In genomic region chr6:66226099-66226498, GRCh38 we compare ENCODE assay signal across 18 cellular contexts.
DNase-seq lines count a peak whose midpoint lies in the region; ATAC-seq and TF ChIP-seq lines count a peak whose summit lies in the region.
"Had no signal": no experiment of that assay in that cellular context is flagged by ENCODE, and none has a peak within 500 bp of the region (broad histone marks: within the 10 kb centered on the region; RNA-seq: fewer than 3 reads in every experiment).

No MANE protein-coding gene starts in this region.

- H3K79me2 ChIP-seq in GM23248 (ENCODE audit: insufficient read depth): no peaks in the 10 kb centered on the region

- no peaks in the 10 kb centered on the region for H3F3A ChIP-seq in GM23248 (ENCODE audit: insufficient read depth)

- H3K4me3 ChIP-seq in AG10803 (ENCODE audit: low read length) (no peak overlapping the region), GM23248 (no peak overlapping the region), left ventricle myocardium inferior (no peak overlapping the region), upper lobe of left lung (no peak overlapping the region)
- no peak overlapping the region for H3K4me3 ChIP-seq in CD4-positive, alpha-beta memory T cell (ENCODE audit: low read length in 2 of 2)
- H3K4me3 ChIP-seq: BLaER1, psoas muscle had no signal

- no peaks in the 10 kb centered on the region for H3K9me2 ChIP-seq in GM23248 (ENCODE audit: insufficient read depth)

- no peak overlapping the region for H3K9ac ChIP-seq in GM23248
- H3K9ac ChIP-seq: BLaER1 had no signal

- intact Hi-C loops in left ventricle myocardium inferior (cut with micrococcal nuclease): no loop called here
- intact Hi-C loops in CD4-positive, alpha-beta memory T cell (cut with micrococcal nuclease): no loop called here

- no peak for ATAC-seq in upper lobe of left lung (ENCODE audit: low FRiP score in 2 of 2)
- no peak for ATAC-seq in activated T-helper 17 cell treated with anti-CD3 and anti-CD28 coated beads, Interleukin-2, amount 50 U/mL, for 72 hours (replicated peaks)
- ATAC-seq: activated CD4-positive, alpha-beta T cell treated with anti-CD3 and anti-CD28 coated beads for 36 hours; psoas muscle; stimulated activated effector memory CD8-positive, alpha-beta T cell treated with anti-CD3 and anti-CD28 coated beads, Interleukin-12 subunit alpha, Interleukin-12 subunit beta, amount 100 ng/mL, for 72 hours; T-cell had no signal

- H3K36me3 ChIP-seq in GM23248 (ENCODE audit: low read depth): no peaks in the 10 kb centered on the region
- H3K36me3 ChIP-seq in left ventricle myocardium inferior: no peaks in the 10 kb centered on the region
- H3K36me3 ChIP-seq in CD4-positive, alpha-beta memory T cell (ENCODE audit: insufficient read depth, low read length): no peaks in the 10 kb centered on the region
- H3K36me3 ChIP-seq in upper lobe of left lung: no peaks in the 10 kb centered on the region
- H3K36me3 ChIP-seq: BLaER1 had no signal

- TF ChIP-seq POLR2A in upper lobe of left lung (IDR thresholded peaks at IDR 0.05): no peak

- H3K4me1 Mint-ChIP-seq in CD4-positive, alpha-beta memory T cell: no peaks in the 10 kb centered on the region
- no peaks in the 10 kb centered on the region for H3K4me1 Mint-ChIP-seq in activated T-helper 17 cell treated with anti-CD3 and anti-CD28 coated beads, Interleukin-2, amount 50 U/mL, for 72 hours
- H3K4me1 Mint-ChIP-seq: activated CD4-positive, alpha-beta T cell treated with anti-CD3 and anti-CD28 coated beads for 36 hours; stimulated activated effector memory CD8-positive, alpha-beta T cell treated with anti-CD3 and anti-CD28 coated beads, Interleukin-12 subunit alpha, Interleukin-12 subunit beta, amount 100 ng/mL, for 72 hours; T-cell had no signal

- no peak overlapping the region for H3K4me3 Mint-ChIP-seq in CD4-positive, alpha-beta memory T cell
- no peak overlapping the region for H3K4me3 Mint-ChIP-seq in activated T-helper 17 cell treated with anti-CD3 and anti-CD28 coated beads, Interleukin-2, amount 50 U/mL, for 72 hours
- H3K4me3 Mint-ChIP-seq: activated CD4-positive, alpha-beta T cell treated with anti-CD3 and anti-CD28 coated beads for 36 hours; stimulated activated effector memory CD8-positive, alpha-beta T cell treated with anti-CD3 and anti-CD28 coated beads, Interleukin-12 subunit alpha, Interleukin-12 subunit beta, amount 100 ng/mL, for 72 hours; T-cell had no signal

- WGBS in GM23248 (ENCODE audit: low coverage in 1 of 2, low lambda C conversion rate in 2 of 2, missing lambda C conversion rate in 2 of 2), 2 experiments: 3 to 7% methylated on average over 2 of the region's 2 CpGs
- WGBS in upper lobe of left lung, 2 donors: 33 to 43% methylated on average over 2 of the region's 2 CpGs

- TF ChIP-seq EP300 in upper lobe of left lung (IDR thresholded peaks at IDR 0.05): no peak

- POLR2A ChIA-PET in CD4-positive, alpha-beta memory T cell (lab: Charles Lee; ENCODE audit: partially characterized antibody): no interaction called here

- H3K27me3 Mint-ChIP-seq in CD4-positive, alpha-beta memory T cell: no peaks in the 10 kb centered on the region
- H3K27me3 Mint-ChIP-seq in activated T-helper 17 cell treated with anti-CD3 and anti-CD28 coated beads, Interleukin-2, amount 50 U/mL, for 72 hours: no peaks in the 10 kb centered on the region
- H3K27me3 Mint-ChIP-seq: activated CD4-positive, alpha-beta T cell treated with anti-CD3 and anti-CD28 coated beads for 36 hours; T-cell had no signal

- in situ Hi-C loops in GM23248 (cut with MboI): no loop called here

- no peaks in the 10 kb centered on the region for H3K9me3 ChIP-seq in GM23248 (ENCODE audit: low read depth)
- no peaks in the 10 kb centered on the region for H3K9me3 ChIP-seq in left ventricle myocardium inferior (replicated peaks)
- no peaks in the 10 kb centered on the region for H3K9me3 ChIP-seq in CD4-positive, alpha-beta memory T cell (ENCODE audit: control insufficient read depth in 1 of 2, low read length in 2 of 2)
- no peaks in the 10 kb centered on the region for H3K9me3 ChIP-seq in upper lobe of left lung
- H3K9me3 ChIP-seq: BLaER1, psoas muscle had no signal

- no peaks in the 10 kb centered on the region for H4K20me1 ChIP-seq in GM23248 (ENCODE audit: insufficient read depth)
- H4K20me1 ChIP-seq: BLaER1 had no signal

- H3K27ac ChIP-seq in GM23248 (no peak overlapping the region), left ventricle myocardium inferior (replicated peaks) (peak overlapping the region; percentile 30), upper lobe of left lung (no peak overlapping the region)
- no peak overlapping the region for H3K27ac ChIP-seq in CD4-positive, alpha-beta memory T cell (ENCODE audit: low read depth, low read length)
- H3K27ac ChIP-seq: BLaER1, psoas muscle had no signal

- H3K9me3 Mint-ChIP-seq in CD4-positive, alpha-beta memory T cell: peaks cover 0 to 11% (median 5%) of the 10 kb centered on the region in 8 donors
- peaks cover 3% of the 10 kb centered on the region for H3K9me3 Mint-ChIP-seq in activated T-helper 17 cell treated with anti-CD3 and anti-CD28 coated beads, Interleukin-2, amount 50 U/mL, for 72 hours
- H3K9me3 Mint-ChIP-seq: stimulated activated effector memory CD8-positive, alpha-beta T cell treated with anti-CD3 and anti-CD28 coated beads, Interleukin-12 subunit alpha, Interleukin-12 subunit beta, amount 100 ng/mL, for 72 hours had no signal

- H3K4me1 ChIP-seq in GM23248 (ENCODE audit: insufficient read depth): no peaks in the 10 kb centered on the region
- H3K4me1 ChIP-seq in left ventricle myocardium inferior: no peaks in the 10 kb centered on the region
- no peaks in the 10 kb centered on the region for H3K4me1 ChIP-seq in CD4-positive, alpha-beta memory T cell (ENCODE audit: insufficient read depth, low read length)
- H3K4me1 ChIP-seq in upper lobe of left lung: no peaks in the 10 kb centered on the region
- H3K4me1 ChIP-seq: BLaER1, psoas muscle had no signal

- H3K27me3 ChIP-seq in GM23248 (replicated peaks; ENCODE audit: insufficient read depth) (no peaks in the 10 kb centered on the region), left ventricle myocardium inferior (ENCODE audit: low read depth) (no peaks in the 10 kb centered on the region), upper lobe of left lung (no peaks in the 10 kb centered on the region)
- H3K27me3 ChIP-seq in CD4-positive, alpha-beta memory T cell (ENCODE audit: insufficient read depth, low read length): no peaks in the 10 kb centered on the region
- H3K27me3 ChIP-seq: BLaER1 had no signal

- H3K4me2 ChIP-seq in GM23248 (ENCODE audit: unreplicated experiment): no peak overlapping the region
- H3K4me2 ChIP-seq: BLaER1 had no signal

- DNase-seq in AG10803 (ENCODE audit: low read depth) (peak; percentile 15), GM23248 (peak; percentile 2), NCI-H748 (lab: John Stamatoyannopoulos, UW; ENCODE audit: unreplicated experiment) (peak; percentile 88), left ventricle myocardium inferior (no peak), upper lobe of left lung (no peak), cerebellar nuclear complex (lab: John Stamatoyannopoulos, UW) (no peak)
- DNase-seq in CD4-positive, alpha-beta memory T cell: no peak
- DNase-seq: activated CD4-positive, alpha-beta T cell treated with anti-CD3 and anti-CD28 coated beads for 36 hours; activated T-cell treated with anti-CD3 and anti-CD28 coated beads, Interleukin-2, amount 50 U/mL, for 48 hours; amniotic stem cell; NCI-H1436; OCI-M1; psoas muscle; stimulated activated CD4-positive, alpha-beta T cell treated with anti-CD3 and anti-CD28 coated beads, Interleukin-4, amount 100 ng/mL, for 1 hour; T-cell had no signal

- CTCF ChIA-PET in CD4-positive, alpha-beta memory T cell (lab: Charles Lee; ENCODE audit: partially characterized antibody): no interaction called here

- H3K27ac Mint-ChIP-seq in CD4-positive, alpha-beta memory T cell: no peak overlapping the region
- H3K27ac Mint-ChIP-seq in activated T-helper 17 cell treated with anti-CD3 and anti-CD28 coated beads, Interleukin-2, amount 50 U/mL, for 72 hours: no peak overlapping the region
- H3K27ac Mint-ChIP-seq: activated CD4-positive, alpha-beta T cell treated with anti-CD3 and anti-CD28 coated beads for 36 hours; stimulated activated effector memory CD8-positive, alpha-beta T cell treated with anti-CD3 and anti-CD28 coated beads, Interleukin-12 subunit alpha, Interleukin-12 subunit beta, amount 100 ng/mL, for 72 hours; T-cell had no signal

- no peak overlapping the region for H2AFZ ChIP-seq in GM23248

- TF ChIP-seq CTCF in AG10803 (conservative IDR thresholded peaks at IDR 0.05; ENCODE audit: low read length) (no peak), left ventricle myocardium inferior (IDR thresholded peaks at IDR 0.05; ENCODE audit: borderline replicate concordance) (no peak), upper lobe of left lung (IDR thresholded peaks at IDR 0.05) (no peak)

- H3K36me3 Mint-ChIP-seq in CD4-positive, alpha-beta memory T cell: no peaks in the 10 kb centered on the region
- H3K36me3 Mint-ChIP-seq in activated T-helper 17 cell treated with anti-CD3 and anti-CD28 coated beads, Interleukin-2, amount 50 U/mL, for 72 hours (ENCODE audit: low read depth): no peaks in the 10 kb centered on the region
- H3K36me3 Mint-ChIP-seq: stimulated activated effector memory CD8-positive, alpha-beta T cell treated with anti-CD3 and anti-CD28 coated beads, Interleukin-12 subunit alpha, Interleukin-12 subunit beta, amount 100 ng/mL, for 72 hours; T-cell had no signal

Comparison
In these comparisons a context has a peak if more than half of its experiments do, and no peak if none do; other contexts are left out.
1. DNase-seq: peak in AG10803 (single experiment), GM23248 (single experiment) and NCI-H748 (single experiment); none in left ventricle myocardium inferior (single experiment), CD4-positive, alpha-beta memory T cell (0 of 5), upper lobe of left lung (0 of 2) and cerebellar nuclear complex (0 of 2).